ENCODE assay signal across 1 cellular context in the genomic region with DNA sequence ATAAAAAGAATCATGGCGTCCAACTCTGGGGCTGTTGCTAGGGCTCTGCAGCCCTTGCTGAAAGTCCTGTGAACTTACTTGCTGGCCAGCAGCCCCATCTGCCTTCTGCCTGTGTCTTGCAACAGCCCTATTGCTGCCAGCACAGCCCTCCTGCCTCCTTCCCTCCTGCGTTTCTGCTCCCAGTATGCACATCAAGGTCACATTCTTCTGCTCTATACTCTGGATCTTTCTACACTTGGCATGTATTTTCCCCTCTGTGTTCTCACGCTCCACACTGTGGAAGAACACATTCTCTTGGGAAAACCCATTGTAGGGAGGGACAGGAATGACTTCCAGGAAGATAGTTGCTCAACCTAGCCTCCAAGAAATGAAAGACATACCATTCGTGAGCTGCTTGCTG.
TF ChIP-seq lines count a peak whose summit lies in the region.

No MANE protein-coding gene starts in this region.

TF ChIP-seq in IMR-90, 13 proteins besides CTCF, POLR2A, EP300 and RAD21 (continued from another document):
- TF ChIP-seq RFX5 (IDR thresholded peaks at IDR 0.05; ENCODE audit: low read depth, low read length): no peak
- TF ChIP-seq, protein P1, sequence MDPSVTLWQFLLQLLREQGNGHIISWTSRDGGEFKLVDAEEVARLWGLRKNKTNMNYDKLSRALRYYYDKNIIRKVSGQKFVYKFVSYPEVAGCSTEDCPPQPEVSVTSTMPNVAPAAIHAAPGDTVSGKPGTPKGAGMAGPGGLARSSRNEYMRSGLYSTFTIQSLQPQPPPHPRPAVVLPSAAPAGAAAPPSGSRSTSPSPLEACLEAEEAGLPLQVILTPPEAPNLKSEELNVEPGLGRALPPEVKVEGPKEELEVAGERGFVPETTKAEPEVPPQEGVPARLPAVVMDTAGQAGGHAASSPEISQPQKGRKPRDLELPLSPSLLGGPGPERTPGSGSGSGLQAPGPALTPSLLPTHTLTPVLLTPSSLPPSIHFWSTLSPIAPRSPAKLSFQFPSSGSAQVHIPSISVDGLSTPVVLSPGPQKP (IDR thresholded peaks at IDR 0.05; ENCODE audit: borderline replicate concordance, low read depth, low read length): no peak
- TF ChIP-seq SMC3 (IDR thresholded peaks at IDR 0.05; ENCODE audit: low read depth, low read length): no peak
